ENCODE assay signal across 20 cellular contexts in the genomic region with DNA sequence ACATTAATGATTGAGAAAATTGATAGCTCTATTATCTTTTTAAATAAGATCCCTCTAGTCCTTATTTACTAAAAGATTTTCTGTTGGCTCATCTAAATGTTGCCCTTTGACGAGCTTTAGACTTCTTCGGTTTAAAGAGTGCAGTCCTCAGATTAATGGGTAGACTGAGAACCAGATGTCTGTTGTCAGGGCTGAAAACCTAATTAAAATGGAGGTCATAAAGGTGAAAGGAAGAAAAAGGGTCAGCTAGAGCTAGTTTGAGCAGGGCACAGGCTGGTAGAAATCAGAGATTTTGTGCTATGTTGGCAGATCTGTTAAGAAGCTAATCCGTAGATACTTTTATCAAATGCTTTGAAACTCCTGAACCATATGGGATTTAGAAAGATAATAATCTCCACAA.
"Had no signal": no experiment of that assay in that cellular context is flagged by ENCODE, and none has a peak within 500 bp of the region (broad histone marks: within the 10 kb centered on the region; RNA-seq: fewer than 3 reads in every experiment).

No MANE protein-coding gene starts in this region.

- H3K36me3 ChIP-seq: left ventricle myocardium inferior, thoracic aorta had no signal

- H3K4me1 Mint-ChIP-seq: activated CD4-positive, alpha-beta T cell treated with anti-CD3 and anti-CD28 coated beads for 36 hours; naive B cell; stimulated activated effector memory CD8-positive, alpha-beta T cell treated with anti-CD3 and anti-CD28 coated beads, Interleukin-12 subunit alpha, Interleukin-12 subunit beta, amount 100 ng/mL, for 72 hours had no signal

- H3K9me3 ChIP-seq: thoracic aorta had no signal

- H3K4me3 Mint-ChIP-seq: activated CD4-positive, alpha-beta T cell treated with anti-CD3 and anti-CD28 coated beads for 36 hours; activated T-cell treated with anti-CD3 and anti-CD28 coated beads, Interleukin-2, amount 50 U/mL, for 72 hours; naive B cell; stimulated activated effector memory CD8-positive, alpha-beta T cell treated with anti-CD3 and anti-CD28 coated beads, Interleukin-12 subunit alpha, Interleukin-12 subunit beta, amount 100 ng/mL, for 72 hours; stimulated activated naive CD8-positive, alpha-beta T cell treated with anti-CD3 and anti-CD28 coated beads, Interleukin-15, Interleukin-2, amounts not matched to agents 100 ng/mL and 50 ng/mL, for 24 hours; T-helper 2 cell treated with Interferon-gamma antibody and Interleukin-4, amounts not matched to agents 5 μg/mL and 100 μg/mL, for 36 hours had no signal

- H3K36me3 Mint-ChIP-seq: activated naive CD4-positive, alpha-beta T cell treated with anti-CD3 and anti-CD28 coated beads, Interleukin-2, amount 50 U/mL, for 72 hours; naive B cell; stimulated activated effector memory CD8-positive, alpha-beta T cell treated with anti-CD3 and anti-CD28 coated beads, Interleukin-12 subunit alpha, Interleukin-12 subunit beta, amount 100 ng/mL, for 72 hours had no signal

- H3K9me3 Mint-ChIP-seq: stimulated activated naive CD8-positive, alpha-beta T cell treated with anti-CD3 and anti-CD28 coated beads, Interleukin-15, Interleukin-2, amounts not matched to agents 100 ng/mL and 50 ng/mL, for 24 hours; T-helper 2 cell treated with Interferon-gamma antibody and Interleukin-4, amounts not matched to agents 5 μg/mL and 100 μg/mL, for 36 hours had no signal

- H3K27ac Mint-ChIP-seq: activated CD4-positive, alpha-beta T cell treated with anti-CD3 and anti-CD28 coated beads for 36 hours; activated naive CD4-positive, alpha-beta T cell treated with anti-CD3 and anti-CD28 coated beads, Interleukin-2, amount 50 U/mL, for 72 hours; activated T-cell treated with anti-CD3 and anti-CD28 coated beads, Interleukin-2, amount 50 U/mL, for 72 hours; naive B cell; stimulated activated effector memory CD8-positive, alpha-beta T cell treated with anti-CD3 and anti-CD28 coated beads, Interleukin-12 subunit alpha, Interleukin-12 subunit beta, amount 100 ng/mL, for 72 hours; stimulated activated naive CD8-positive, alpha-beta T cell treated with anti-CD3 and anti-CD28 coated beads, Interleukin-15, Interleukin-2, amounts not matched to agents 100 ng/mL and 50 ng/mL, for 24 hours; T-helper 2 cell treated with Interferon-gamma antibody and Interleukin-4, amounts not matched to agents 5 μg/mL and 100 μg/mL, for 36 hours had no signal

- H3K27ac ChIP-seq: left ventricle myocardium inferior, skin epidermis, thoracic aorta had no signal

- H3K27me3 Mint-ChIP-seq: activated CD4-positive, alpha-beta T cell treated with anti-CD3 and anti-CD28 coated beads for 36 hours; naive B cell; stimulated activated naive CD8-positive, alpha-beta T cell treated with anti-CD3 and anti-CD28 coated beads, Interleukin-15, Interleukin-2, amounts not matched to agents 100 ng/mL and 50 ng/mL, for 24 hours had no signal

- H3K4me3 ChIP-seq: left ventricle myocardium inferior, skin epidermis, thoracic aorta had no signal

- DNase-seq: activated CD4-positive, alpha-beta T cell treated with anti-CD3 and anti-CD28 coated beads for 36 hours; activated CD4-positive, CD25-positive, alpha-beta regulatory T cell; activated naive CD4-positive, alpha-beta T cell; activated T-cell treated with anti-CD3 and anti-CD28 coated beads for 4 hours; activated T-cell treated with anti-CD3 and anti-CD28 coated beads, Interleukin-2, amount 50 U/mL, for 72 hours; anterior cingulate cortex; dermis blood vessel endothelial cell; effector memory CD4-positive, alpha-beta T cell; left ventricle myocardium inferior; naive B cell; posterior cingulate gyrus; stimulated activated CD4-positive, alpha-beta T cell treated with anti-CD3 and anti-CD28 coated beads, Interleukin-4, amount 100 ng/mL, for 24 hours; trophoblast cell had no signal

- ATAC-seq: activated CD4-positive, alpha-beta T cell treated with anti-CD3 and anti-CD28 coated beads for 36 hours; activated naive CD4-positive, alpha-beta T cell treated with anti-CD3 and anti-CD28 coated beads, Interleukin-2, amount 50 U/mL, for 72 hours; activated T-cell treated with anti-CD3 and anti-CD28 coated beads, Interleukin-2, amount 50 U/mL, for 72 hours; sciatic nerve; stimulated activated effector memory CD8-positive, alpha-beta T cell treated with anti-CD3 and anti-CD28 coated beads, Interleukin-12 subunit alpha, Interleukin-12 subunit beta, amount 100 ng/mL, for 72 hours had no signal

- H3K4me1 ChIP-seq: left ventricle myocardium inferior had no signal
